ENCODE assay signal across 1 cellular context in genomic region chr20:25286917-25287316, GRCh38.
TF ChIP-seq lines count a peak whose summit lies in the region.

No MANE protein-coding gene starts in this region.

TF ChIP-seq in GM23338, 12 proteins besides CTCF, POLR2A, EP300 and RAD21 (continued from another document):
- no peak for TF ChIP-seq REST (IDR thresholded peaks at IDR 0.05; ENCODE audit: unreplicated experiment)
- no peak for TF ChIP-seq STAT1 (IDR thresholded peaks at IDR 0.05; ENCODE audit: unreplicated experiment)
- TF ChIP-seq NANOG (IDR thresholded peaks at IDR 0.05; ENCODE audit: borderline replicate concordance) = no peak
TF ChIP-seq in GM23338: peak in this region for 0.
